15 cellular contexts compared by ENCODE assay signal in genomic region chr1:32806315-32806714, GRCh38.
"Had no signal": no experiment of that assay in that cellular context is flagged by ENCODE, and none has a peak within 500 bp of the region (broad histone marks: within the 10 kb centered on the region; RNA-seq: fewer than 3 reads in every experiment).

No MANE protein-coding gene starts in this region.

- DNase-seq: activated CD4-positive, alpha-beta T cell treated with anti-CD3 and anti-CD28 coated beads for 36 hours; activated CD4-positive, alpha-beta T cell treated with anti-CD3 and anti-CD28 coated beads, Interleukin-2, amount 50 U/mL, for 48 hours; activated gamma-delta T cell treated with Interleukin-2 at 50 U/mL for 16 hours; activated T-cell treated with anti-CD3 and anti-CD28 coated beads for 4 hours; effector memory CD8-positive, alpha-beta T cell; left cardiac atrium; mammary epithelial cell; occipital lobe; posterior cingulate gyrus; stimulated activated naive B cell treated with anti-CD40 and anti-IgM and Interleukin-4, amounts not matched to agents 10 μg/mL and 1 μg/mL and 100 μg/mL, for 72 hours; uterus had no signal

- H3K4me3 Mint-ChIP-seq: activated CD4-positive, alpha-beta T cell treated with anti-CD3 and anti-CD28 coated beads for 36 hours; activated T-helper 1 cell treated with anti-CD3 and anti-CD28 coated beads, Interleukin-12 subunit alpha, Interleukin-12 subunit beta, Interleukin-2, Interleukin-4 antibody, amounts not matched to agents 30 ng/mL and 10 ng/mL and 1 ng/mL, durations not matched to agents 14 hours and 24 hours and 36 hours; effector memory CD8-positive, alpha-beta T cell; stimulated activated naive B cell treated with anti-CD40 and anti-IgM and Interleukin-4, amounts not matched to agents 10 μg/mL and 1 μg/mL and 100 μg/mL, for 72 hours; T-helper 2 cell treated with Interferon-gamma antibody and Interleukin-4, amounts not matched to agents 5 μg/mL and 100 μg/mL, for 36 hours had no signal

- H3K36me3 ChIP-seq: uterus had no signal

- H3K9me3 Mint-ChIP-seq: activated naive CD4-positive, alpha-beta T cell treated with anti-CD3 and anti-CD28 coated beads, Interleukin-2, amount 50 U/mL, for 72 hours; activated T-helper 1 cell treated with anti-CD3 and anti-CD28 coated beads, Interleukin-12 subunit alpha, Interleukin-12 subunit beta, Interleukin-2, Interleukin-4 antibody, amounts not matched to agents 30 ng/mL and 10 ng/mL and 1 ng/mL, durations not matched to agents 14 hours and 24 hours and 36 hours; effector memory CD8-positive, alpha-beta T cell; stimulated activated naive B cell treated with anti-CD40 and anti-IgM and Interleukin-4, amounts not matched to agents 10 μg/mL and 1 μg/mL and 100 μg/mL, for 72 hours; T-helper 2 cell treated with Interferon-gamma antibody and Interleukin-4, amounts not matched to agents 5 μg/mL and 100 μg/mL, for 36 hours had no signal

- ATAC-seq: activated CD4-positive, alpha-beta T cell treated with anti-CD3 and anti-CD28 coated beads for 36 hours; activated naive CD4-positive, alpha-beta T cell treated with anti-CD3 and anti-CD28 coated beads, Interleukin-2, amount 50 U/mL, for 72 hours; effector memory CD8-positive, alpha-beta T cell; stimulated activated naive B cell treated with anti-CD40 and anti-IgM and Interleukin-4, amounts not matched to agents 10 μg/mL and 1 μg/mL and 100 μg/mL, for 72 hours had no signal

- H3K4me3 ChIP-seq: adrenal gland, uterus had no signal

- H3K27ac Mint-ChIP-seq: activated CD4-positive, alpha-beta T cell treated with anti-CD3 and anti-CD28 coated beads for 36 hours; activated naive CD4-positive, alpha-beta T cell treated with anti-CD3 and anti-CD28 coated beads, Interleukin-2, amount 50 U/mL, for 72 hours; activated T-helper 1 cell treated with anti-CD3 and anti-CD28 coated beads, Interleukin-12 subunit alpha, Interleukin-12 subunit beta, Interleukin-2, Interleukin-4 antibody, amounts not matched to agents 30 ng/mL and 10 ng/mL and 1 ng/mL, durations not matched to agents 14 hours and 24 hours and 36 hours; T-helper 2 cell treated with Interferon-gamma antibody and Interleukin-4, amounts not matched to agents 5 μg/mL and 100 μg/mL, for 36 hours had no signal

- H3K27ac ChIP-seq: uterus had no signal

- H3K9me3 ChIP-seq: adrenal gland, uterus had no signal

- H3K27me3 ChIP-seq: adrenal gland, uterus had no signal

- H3K27me3 Mint-ChIP-seq: activated CD4-positive, alpha-beta T cell treated with anti-CD3 and anti-CD28 coated beads for 36 hours; effector memory CD8-positive, alpha-beta T cell; stimulated activated naive B cell treated with anti-CD40 and anti-IgM and Interleukin-4, amounts not matched to agents 10 μg/mL and 1 μg/mL and 100 μg/mL, for 72 hours had no signal

- H3K4me1 ChIP-seq: uterus had no signal
